Comparison of ENCODE assay signal across 8 cellular contexts in the genomic region with DNA sequence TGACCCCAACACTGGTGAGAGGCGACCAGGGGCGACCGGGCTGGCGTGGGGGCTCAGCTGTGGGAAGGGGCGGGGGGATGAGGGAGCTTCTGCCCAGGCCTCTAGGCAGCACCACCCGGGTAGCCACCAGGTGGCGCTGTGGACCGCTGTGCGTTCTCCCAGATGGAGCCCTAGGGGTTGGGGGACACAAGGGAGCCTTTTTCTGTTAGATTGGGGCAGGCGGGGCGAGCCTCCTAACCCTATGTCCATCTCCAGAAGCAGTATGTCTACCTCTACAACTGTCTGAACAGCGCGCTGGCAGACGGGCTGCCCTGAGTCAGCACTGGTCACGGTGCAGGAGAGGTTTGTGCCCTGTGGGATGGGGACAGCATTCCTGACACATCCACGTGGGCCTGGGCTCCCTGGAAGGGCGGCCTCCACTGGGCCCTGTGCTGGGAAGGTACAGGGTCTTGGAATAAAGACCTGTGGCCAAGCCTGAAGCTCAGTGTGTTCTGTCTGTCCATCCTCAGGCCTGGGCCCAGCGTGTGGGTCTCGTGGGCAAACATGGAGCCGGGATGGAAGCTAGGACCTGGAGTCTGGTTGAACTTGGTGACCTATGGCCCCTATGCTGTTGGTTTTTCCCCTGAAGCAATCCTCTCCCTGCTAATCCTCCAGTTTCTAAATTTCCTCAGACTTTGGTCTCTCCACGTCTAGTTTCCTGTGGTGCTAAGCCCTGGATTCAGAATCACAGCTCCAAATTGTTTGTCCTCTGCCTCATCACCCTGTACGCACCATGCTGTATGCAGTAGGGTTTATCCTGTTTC. TPM values are rescaled to one million over a fixed set of nuclear protein-coding genes. Genes with fewer than 3 reads are reported as not detected.
A peak's percentile ranks its signal among the peaks of the same experiment; 100 is the strongest.
DNase-seq lines count a peak whose midpoint lies in the region; ATAC-seq, FAIRE-seq and TF ChIP-seq lines count a peak whose summit lies in the region.

No MANE protein-coding gene starts in this region.

- H3K36me3 ChIP-seq in GM06990 (ENCODE audit: control insufficient read depth, insufficient read depth, low read length) (no peaks in the 10 kb centered on the region), small intestine (ENCODE audit: control insufficient read depth in 2 of 2, insufficient read depth in 2 of 2, low read length in 2 of 2) (no peaks in the 10 kb centered on the region)

- no peak for FAIRE-seq in small intestine (lab: Jason Lieb, UNC)

- H3K9me3 ChIP-seq in small intestine (ENCODE audit: control insufficient read depth, low read depth): no peaks in the 10 kb centered on the region

- H3K4me3 ChIP-seq in GM06990 (replicated peaks; ENCODE audit: low read depth, low read length): no peak overlapping the region
- H3K4me3 ChIP-seq in small intestine (ENCODE audit: low read depth in 1 of 2, low read length in 2 of 2): no peak overlapping the region

- H3K27me3 Mint-ChIP-seq in T-helper 2 cell treated with Interferon-gamma antibody and Interleukin-4, amounts not matched to agents 5 μg/mL and 100 μg/mL, for 36 hours (ENCODE audit: low read depth): peaks cover 31% of the 10 kb centered on the region

- peak; percentile 91 for TF ChIP-seq CTCF in GM06990 (IDR thresholded peaks at IDR 0.05; ENCODE audit: insufficient read depth, low read length, poor library complexity, severe bottlenecking)

- H3K9me3 Mint-ChIP-seq in T-helper 2 cell treated with Interferon-gamma antibody and Interleukin-4, amounts not matched to agents 5 μg/mL and 100 μg/mL, for 36 hours: no peaks in the 10 kb centered on the region

- H3K4me3 Mint-ChIP-seq in T-helper 2 cell treated with Interferon-gamma antibody and Interleukin-4, amounts not matched to agents 5 μg/mL and 100 μg/mL, for 36 hours: no peak overlapping the region

- 37 to 42% (median 37%) methylated on average over 22 of the region's 22 CpGs for WGBS in small intestine, 3 donors

- no peaks in the 10 kb centered on the region for H3K36me3 Mint-ChIP-seq in T-helper 2 cell treated with Interferon-gamma antibody and Interleukin-4, amounts not matched to agents 5 μg/mL and 100 μg/mL, for 36 hours (ENCODE audit: low read depth)

- DNase-seq in GM06990 (ENCODE audit: extremely low read depth, insufficient read length): peak; percentile 42
- DNase-seq in KBM-7: peak; percentile 66
- peak; percentile 63 for DNase-seq in T-helper 2 cell treated with Interferon-gamma antibody and Interleukin-4, amounts not matched to agents 5 μg/mL and 100 μg/mL, for 36 hours (ENCODE audit: low spot score)
- DNase-seq in amniotic stem cell (lab: John Stamatoyannopoulos, UW): peak; percentile 29
- peak; percentile 66 for DNase-seq in hepatic stellate cell (ENCODE audit: low spot score)
- DNase-seq in small intestine: peak; percentile 33
- DNase-seq in foreskin melanocyte: no peak

- in situ Hi-C loops in KBM-7 (cut with MboI; ENCODE audit: low pct_unique_long_range_greater_than_20kb, low sequenced_read_pairs): loop anchor here (25.0 kb wide), 3 partner anchors 99 to 499 kb away; no protein-coding TSS in a partner anchor

- H3K27ac ChIP-seq in small intestine (ENCODE audit: low read depth in 1 of 2, low read length in 1 of 2): no peak overlapping the region

- H3K27me3 ChIP-seq in GM06990 (replicated peaks; ENCODE audit: control insufficient read depth, insufficient read depth, low read length) (no peaks in the 10 kb centered on the region; the same call in 1 of the 2 replicates), small intestine (ENCODE audit: control insufficient read depth in 2 of 2, insufficient read depth in 2 of 2, low read length in 2 of 2) (peaks cover 0 to 12% of the 10 kb centered on the region in 2 donors)

- no peaks in the 10 kb centered on the region for H3K4me1 ChIP-seq in small intestine (ENCODE audit: control insufficient read depth in 2 of 2, insufficient read depth in 1 of 2, low read depth in 1 of 2, low read length in 1 of 2)

- peaks cover 12% of the 10 kb centered on the region for H3K4me1 Mint-ChIP-seq in T-helper 2 cell treated with Interferon-gamma antibody and Interleukin-4, amounts not matched to agents 5 μg/mL and 100 μg/mL, for 36 hours (ENCODE audit: low read depth)

- ATAC-seq in GM21619 (IDR thresholded peaks at IDR 0.05; ENCODE audit: unreplicated experiment): no peak

- H3K27ac Mint-ChIP-seq in T-helper 2 cell treated with Interferon-gamma antibody and Interleukin-4, amounts not matched to agents 5 μg/mL and 100 μg/mL, for 36 hours: no peak overlapping the region

RNA-seq across cellular contexts. Expression of gene SPTLC1, which starts 23.1 kb away (rescaled TPM):
- polyA plus RNA-seq in small intestine: 10 to 100 TPM; 13.4 to 55.2 (median 20.5) TPM
